In genomic region chr19:17058236-17058635, GRCh38 we compare ENCODE assay signal across 27 cellular contexts. TPM values are rescaled to one million over a fixed set of nuclear protein-coding genes. Genes with fewer than 3 reads are reported as not detected.
DNase-seq lines count a peak whose midpoint lies in the region; ATAC-seq, FAIRE-seq and TF ChIP-seq lines count a peak whose summit lies in the region.
"Had no signal": no experiment of that assay in that cellular context is flagged by ENCODE, and none has a peak within 500 bp of the region (broad histone marks: within the 10 kb centered on the region; RNA-seq: fewer than 3 reads in every experiment).

No MANE protein-coding gene starts in this region.

- POLR2A ChIA-PET in CD8-positive, alpha-beta T cell (lab: Charles Lee) = no interaction called here

- WGBS in mammary epithelial cell (ENCODE audit: low coverage, missing lambda C conversion rate) = 95% methylated on average over 8 of the region's 8 CpGs
- 94 to 98% methylated on average over 8 of the region's 8 CpGs for WGBS in pancreas, 2 donors

- no peaks in the 10 kb centered on the region for H3K4me1 Mint-ChIP-seq in CD8-positive, alpha-beta T cell (ENCODE audit: low read depth)
- H3K4me1 Mint-ChIP-seq: immature natural killer cell, neural crest cell had no signal

- no peak overlapping the region for H3K4me2 ChIP-seq in mammary epithelial cell (ENCODE audit: insufficient read depth, low read depth, low read length)

- TF ChIP-seq CTCF in mammary epithelial cell (conservative IDR thresholded peaks at IDR 0.05 in 1 of 2, IDR thresholded peaks at IDR 0.05 in 1 of 2; ENCODE audit: extremely low read depth in 1 of 2, insufficient read depth in 1 of 2, low read depth in 1 of 2, low read length in 2 of 2) (no peak), pancreas (IDR thresholded peaks at IDR 0.05) (no peak)
- TF ChIP-seq CTCF in CD8-positive, alpha-beta T cell (IDR thresholded peaks at IDR 0.05) = no peak

- BruUV-seq in mammary epithelial cell (replicated peaks; lab: Mats Ljungman, UMichigan) = no TSS peak

- CTCF ChIA-PET in mammary epithelial cell (lab: Charles Lee; ENCODE audit: low non-redundant PET) = no interaction called here
- CTCF ChIA-PET in CD8-positive, alpha-beta T cell (lab: Charles Lee) = interaction anchor here (0.8 to 1.4 kb wide), 2 partner anchors 9 to 177 kb away, joined by 3 read pairs; no protein-coding TSS in a partner anchor

- H3K9me3 ChIP-seq in mammary epithelial cell (replicated peaks; ENCODE audit: insufficient read depth, low read length) = peaks cover 7% of the 10 kb centered on the region
- no peaks in the 10 kb centered on the region for H3K9me3 ChIP-seq in pancreas
- no peaks in the 10 kb centered on the region for H3K9me3 ChIP-seq in CD8-positive, alpha-beta T cell (ENCODE audit: low read length)

- no peak overlapping the region for H3K4me3 ChIP-seq in mammary epithelial cell (replicated peaks in 1 of 3; ENCODE audit: insufficient read depth in 1 of 3, low read depth in 2 of 3, low read length in 3 of 3)
- H3K4me3 ChIP-seq in pancreas = no peak overlapping the region
- no peak overlapping the region for H3K4me3 ChIP-seq in CD8-positive, alpha-beta T cell (ENCODE audit: low read depth, low read length)
- H3K4me3 ChIP-seq: cardiac muscle cell, sigmoid colon, upper lobe of left lung had no signal

- in situ Hi-C loops in mammary epithelial cell (cut with MboI; ENCODE audit: low sequenced_read_pairs in 2 of 2) = no loop called here

- H3K36me3 ChIP-seq in mammary epithelial cell (ENCODE audit: insufficient read depth, low read length) (peaks cover 13% of the 10 kb centered on the region), pancreas (peaks cover 0 to 14% (median 5%) of the 10 kb centered on the region in 3 donors)
- peaks cover 31% of the 10 kb centered on the region for H3K36me3 ChIP-seq in CD8-positive, alpha-beta T cell (ENCODE audit: insufficient read depth, low read length)

- no peak overlapping the region for H3K27ac ChIP-seq in mammary epithelial cell (ENCODE audit: insufficient read depth, low read depth, low read length)
- H3K27ac ChIP-seq in pancreas = no peak overlapping the region
- no peak overlapping the region for H3K27ac ChIP-seq in CD8-positive, alpha-beta T cell (ENCODE audit: low read depth, low read length)
- H3K27ac ChIP-seq: cardiac muscle cell, sigmoid colon, upper lobe of left lung had no signal

- peaks cover 69% of the 10 kb centered on the region for H3K36me3 Mint-ChIP-seq in CD8-positive, alpha-beta T cell

- H3K27me3 Mint-ChIP-seq in CD8-positive, alpha-beta T cell (ENCODE audit: low read depth) = no peaks in the 10 kb centered on the region
- H3K27me3 Mint-ChIP-seq: activated naive CD8-positive, alpha-beta T cell treated with anti-CD3 and anti-CD28 coated beads, Interleukin-2, amount 50 U/mL, for 24 hours; progenitor cell of endocrine pancreas had no signal

- H3K4me1 ChIP-seq in mammary epithelial cell (ENCODE audit: insufficient read depth, low read length) (no peaks in the 10 kb centered on the region), pancreas (no peaks in the 10 kb centered on the region)
- no peaks in the 10 kb centered on the region for H3K4me1 ChIP-seq in CD8-positive, alpha-beta T cell (ENCODE audit: insufficient read depth, low read length)
- H3K4me1 ChIP-seq: sigmoid colon, upper lobe of left lung had no signal

- no peak overlapping the region for H3K27ac Mint-ChIP-seq in CD8-positive, alpha-beta T cell
- H3K27ac Mint-ChIP-seq: activated naive CD8-positive, alpha-beta T cell treated with anti-CD3 and anti-CD28 coated beads, Interleukin-2, amount 50 U/mL, for 24 hours; activated T-helper 2 cell treated with anti-CD3 and anti-CD28 coated beads, Interferon-gamma antibody, Interleukin-2, Interleukin-4, amounts not matched to agents 10 μg/mL and 5 μg/mL and 100 μg/mL, durations not matched to agents 14 hours and 24 hours and 36 hours; immature natural killer cell; progenitor cell of endocrine pancreas had no signal

- no peak overlapping the region for H3K9ac ChIP-seq in mammary epithelial cell (ENCODE audit: insufficient read depth, low read length)

- dilution Hi-C loops in mammary epithelial cell (cut with HindIII; ENCODE audit: low sequenced_read_pairs) = loop anchor here (5.0 kb wide), 1 partner anchor 196 kb away; no protein-coding TSS in a partner anchor

- no peaks in the 10 kb centered on the region for H3K27me3 ChIP-seq in mammary epithelial cell (ENCODE audit: insufficient read depth, low read length)
- H3K27me3 ChIP-seq in pancreas = no peaks in the 10 kb centered on the region
- no peaks in the 10 kb centered on the region for H3K27me3 ChIP-seq in CD8-positive, alpha-beta T cell (ENCODE audit: insufficient read depth, low read length)
- H3K27me3 ChIP-seq: cardiac muscle cell, sigmoid colon, upper lobe of left lung had no signal

- DNase-seq in DMS53 (lab: John Stamatoyannopoulos, UW) (peak; percentile 57), DMS53 treated with DMSO at 0.1 percent for 48 hours (lab: John Stamatoyannopoulos, UW; ENCODE audit: unreplicated experiment) (no peak), M059J (ENCODE audit: low read depth) (peak; percentile 58), mammary epithelial cell (peak; percentile 39), left kidney (ENCODE audit: low read depth, low spot score) (peak; percentile 40), pancreas (no peak)
- no peak for DNase-seq in CD8-positive, alpha-beta T cell
- no peak for DNase-seq in activated CD8-positive, alpha-beta memory T cell treated with anti-CD3 and anti-CD28 coated beads, Interleukin-2, amount 50 U/mL, for 4 hours
- DNase-seq: 8988T; activated CD4-positive, alpha-beta T cell treated with anti-CD3 and anti-CD28 coated beads for 4 hours; activated naive CD8-positive, alpha-beta T cell treated with anti-CD3 and anti-CD28 coated beads, Interleukin-2, amount 50 U/mL, for 24 hours; GOT3; immature natural killer cell; NCI-H146; NCI-H774; PC-3; SIG-M5; sigmoid colon; stimulated activated CD8-positive, alpha-beta memory T cell treated with anti-CD3 and anti-CD28 coated beads, Interleukin-4, amount 100 ng/mL, for 48 hours; upper lobe of left lung had no signal

- peaks cover 2% of the 10 kb centered on the region for H3K9me3 Mint-ChIP-seq in CD8-positive, alpha-beta T cell
- H3K9me3 Mint-ChIP-seq: activated naive CD8-positive, alpha-beta T cell treated with anti-CD3 and anti-CD28 coated beads, Interleukin-2, amount 50 U/mL, for 24 hours; activated T-helper 2 cell treated with anti-CD3 and anti-CD28 coated beads, Interferon-gamma antibody, Interleukin-2, Interleukin-4, amounts not matched to agents 10 μg/mL and 5 μg/mL and 100 μg/mL, durations not matched to agents 14 hours and 24 hours and 36 hours; neural crest cell had no signal

- no peak for ATAC-seq in pancreas
- ATAC-seq in CD8-positive, alpha-beta T cell = no peak
- ATAC-seq: activated naive CD8-positive, alpha-beta T cell treated with anti-CD3 and anti-CD28 coated beads, Interleukin-2, amount 50 U/mL, for 24 hours; HepG2; PC-3 had no signal

- H3K79me2 ChIP-seq in mammary epithelial cell (ENCODE audit: insufficient read depth, low read length) = peaks cover 16% of the 10 kb centered on the region

- H4K20me1 ChIP-seq in mammary epithelial cell (ENCODE audit: insufficient read depth, low read length) = no peaks in the 10 kb centered on the region

- intact Hi-C loops in mammary epithelial cell (cut with micrococcal nuclease) (no loop called here), pancreas (cut with DNase I) (no loop called here)
- intact Hi-C loops in CD8-positive, alpha-beta T cell (cut with DNase I, micrococcal nuclease) = no loop called here

- H3K4me3 Mint-ChIP-seq in CD8-positive, alpha-beta T cell = no peak overlapping the region
- H3K4me3 Mint-ChIP-seq: activated naive CD8-positive, alpha-beta T cell treated with anti-CD3 and anti-CD28 coated beads, Interleukin-2, amount 50 U/mL, for 24 hours; immature natural killer cell; neural crest cell had no signal

- no peak overlapping the region for H2AFZ ChIP-seq in mammary epithelial cell (ENCODE audit: low read depth, low read length)

- FAIRE-seq in pancreas (lab: Jason Lieb, UNC) = no peak
- FAIRE-seq: endometrium, HepG2 had no signal

RNA-seq across cellular contexts. Expression of gene HAUS8, which starts 17.0 kb away (rescaled TPM):
- total RNA-seq in M059J (2014; rRNA removed; shearing (Covaris generic)) = 20.9 and 23.7 TPM in 2 replicates
- total RNA-seq in mammary epithelial cell (10 to 100 TPM in 1 of 2 donors, 1 to 10 TPM in 1; 1.2 to 12.5 TPM), pancreas (1 to 10 TPM; 2.0 to 5.6 (median 2.1) TPM)
- polyA plus RNA-seq in mammary epithelial cell (15.6 TPM), pancreas (10 to 100 TPM in 1 of 2 donors, 1 to 10 TPM in 1; 6.5 to 12.0 TPM)
- 2.8 TPM for polyA minus RNA-seq in mammary epithelial cell
- 10 to 100 TPM; 29.3 to 33.9 TPM for total RNA-seq in CD8-positive, alpha-beta T cell

RNA-seq across cellular contexts. Expression of gene MYO9B, which starts 17.3 kb away (rescaled TPM):
- total RNA-seq in M059J (2014; rRNA removed; shearing (Covaris generic)) = 33.0 and 57.0 TPM in 2 replicates
- total RNA-seq in mammary epithelial cell = 10 to 100 TPM; 61.2 to 64.5 TPM
- polyA plus RNA-seq in mammary epithelial cell = 37.8 TPM
- 61.1 TPM for polyA minus RNA-seq in mammary epithelial cell
- 10 to 100 TPM; 16.6 to 49.2 (median 20.8) TPM for total RNA-seq in pancreas
- polyA plus RNA-seq in pancreas = 10 to 100 TPM; 40.9 to 53.4 TPM
- 100 to 1,000 TPM; 221 to 238 TPM for total RNA-seq in CD8-positive, alpha-beta T cell

RNA-seq across cellular contexts. Expression of gene CPAMD8, which starts 31.6 kb away (rescaled TPM):
- not detected in 2 replicates for total RNA-seq in M059J (2014; rRNA removed; shearing (Covaris generic))
- total RNA-seq in mammary epithelial cell (1 to 10 TPM; 1.2 to 3.5 TPM), pancreas (1 to 10 TPM in 3 of 6 donors, under 1 TPM in 3; 0.60 to 4.2 (median 0.99) TPM)
- polyA plus RNA-seq in mammary epithelial cell (1.8 TPM), pancreas (1 to 10 TPM; 3.0 to 5.2 TPM)
- polyA minus RNA-seq in mammary epithelial cell = 11.2 TPM
- under 1 TPM; 0.25 to 0.43 TPM for total RNA-seq in CD8-positive, alpha-beta T cell
- total RNA-seq: Daoy had no signal

Comparison
In these comparisons a context has a peak if more than half of its experiments do, and no peak if none do; other contexts are left out.
1. DNase-seq: peak in DMS53 (single experiment), M059J (single experiment), mammary epithelial cell (single experiment) and left kidney (single experiment); none in DMS53 treated with DMSO at 0.1 percent for 48 hours (single experiment), pancreas (0 of 6), CD8-positive, alpha-beta T cell (0 of 7) and activated CD8-positive, alpha-beta memory T cell treated with anti-CD3 and anti-CD28 coated beads, Interleukin-2, amount 50 U/mL, for 4 hours (single experiment).